ENCODE assay signal across 2 cellular contexts in genomic region chr12:66941150-66941549, GRCh38.
A peak's percentile ranks its signal among the peaks of the same experiment; 100 is the strongest.
TF ChIP-seq lines count a peak whose summit lies in the region.

No MANE protein-coding gene starts in this region.

TF ChIP-seq in A549, 52 proteins besides CTCF, POLR2A, EP300 and RAD21:
- TF ChIP-seq, protein P1, sequence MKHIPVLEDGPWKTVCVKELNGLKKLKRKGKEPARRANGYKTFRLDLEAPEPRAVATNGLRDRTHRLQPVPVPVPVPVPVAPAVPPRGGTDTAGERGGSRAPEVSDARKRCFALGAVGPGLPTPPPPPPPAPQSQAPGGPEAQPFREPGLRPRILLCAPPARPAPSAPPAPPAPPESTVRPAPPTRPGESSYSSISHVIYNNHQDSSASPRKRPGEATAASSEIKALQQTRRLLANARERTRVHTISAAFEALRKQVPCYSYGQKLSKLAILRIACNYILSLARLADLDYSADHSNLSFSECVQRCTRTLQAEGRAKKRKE (CRISPR knock-in tag; IDR thresholded peaks at IDR 0.05; ENCODE audit: low read depth): no peak
- TF ChIP-seq FOSL2 (IDR thresholded peaks at IDR 0.05): no peak
- TF ChIP-seq FOSL2 (CRISPR knock-in tag; IDR thresholded peaks at IDR 0.05): 0 out of 2 replicates have a peak, but pooled peaks have one; percentile 17
TF ChIP-seq in A549: peak in this region for 1.

TF ChIP-seq in HEK293, 187 proteins besides CTCF, POLR2A, EP300 and RAD21 (continued from another document):
- no peak for TF ChIP-seq ZNF354C (tag by site-specific recombination; IDR thresholded peaks at IDR 0.05; ENCODE audit: borderline replicate concordance, low read depth)
- TF ChIP-seq ZNF488 (tag by site-specific recombination; IDR thresholded peaks at IDR 0.05): no peak
- TF ChIP-seq ZNF366 (tag by site-specific recombination; conservative IDR thresholded peaks at IDR 0.05): 0 out of 2 replicates have a peak, but pooled peaks have one; percentile 13
- TF ChIP-seq HOXC10 (CRISPR knock-in tag; IDR thresholded peaks at IDR 0.05): no peak
- TF ChIP-seq INSM2 (tag by site-specific recombination; IDR thresholded peaks at IDR 0.05): no peak
- TF ChIP-seq ZSCAN23 (tag by site-specific recombination; IDR thresholded peaks at IDR 0.05): no peak
